Comparison of ENCODE assay signal across 26 cellular contexts in genomic region chr6:113184736-113185135, GRCh38.
A peak's percentile ranks its signal among the peaks of the same experiment; 100 is the strongest.
DNase-seq lines count a peak whose midpoint lies in the region; ATAC-seq, FAIRE-seq and TF ChIP-seq lines count a peak whose summit lies in the region.
"Had no signal": no experiment of that assay in that cellular context is flagged by ENCODE, and none has a peak within 500 bp of the region (broad histone marks: within the 10 kb centered on the region; RNA-seq: fewer than 3 reads in every experiment).

No MANE protein-coding gene starts in this region.

- DNase-seq in GM23248 (peak; percentile 47), SJSA1 (ENCODE audit: low read depth in 1 of 2, low spot score in 2 of 2) (no peak), cardiac septum (ENCODE audit: low spot score) (peak; percentile 79), pancreas (peak in 4 of 6 donors; percentile 41 to 53 (median 48)), SKM-1 (lab: John Stamatoyannopoulos, UW; ENCODE audit: unreplicated experiment) (no peak), GOT3 (lab: John Stamatoyannopoulos, UW) (no peak), T-helper 17 cell (no peak)
- DNase-seq: activated CD4-positive, alpha-beta T cell treated with anti-CD3 and anti-CD28 coated beads, Interleukin-2, amount 50 U/mL, for 48 hours; activated T-cell treated with anti-CD3 and anti-CD28 coated beads, Interleukin-2, amount 50 U/mL, for 4 hours; AML-193; Caco-2; dorsolateral prefrontal cortex; erythroblast; GDM1; KBM-7; NCI-H1048; NCI-H2107; occipital lobe; small intestine had no signal

- peaks cover 39% of the 10 kb centered on the region for H3F3A ChIP-seq in GM23248 (ENCODE audit: insufficient read depth)

- no peaks in the 10 kb centered on the region for H3K27me3 Mint-ChIP-seq in T-helper 17 cell
- H3K27me3 Mint-ChIP-seq: brain had no signal

- H3K4me2 ChIP-seq in GM23248 (ENCODE audit: unreplicated experiment) = peak overlapping the region; percentile 27

- no peaks in the 10 kb centered on the region for H4K20me1 ChIP-seq in GM23248 (ENCODE audit: insufficient read depth)

- H3K4me1 ChIP-seq in GM23248 (ENCODE audit: insufficient read depth) = peaks cover 42% of the 10 kb centered on the region
- peaks cover 38% of the 10 kb centered on the region for H3K4me1 ChIP-seq in SJSA1 (replicated peaks)
- peaks cover 0 to 3% (median 3%) of the 10 kb centered on the region in 3 donors for H3K4me1 ChIP-seq in pancreas

- 26 to 27% methylated on average over 2 of the region's 2 CpGs for WGBS in GM23248 (ENCODE audit: low coverage in 1 of 2, low lambda C conversion rate in 2 of 2, missing lambda C conversion rate in 2 of 2), 2 experiments
- WGBS in pancreas, 2 donors = 49 to 60% methylated on average over 2 of the region's 2 CpGs

- H3K4me3 ChIP-seq in GM23248 = no peak overlapping the region
- H3K4me3 ChIP-seq in SJSA1 = no peak overlapping the region
- H3K4me3 ChIP-seq in pancreas = no peak overlapping the region
- H3K4me3 ChIP-seq: dorsolateral prefrontal cortex, suprapubic skin had no signal

- peak overlapping the region; percentile 92 for H3K27ac ChIP-seq in GM23248
- peak overlapping the region; percentile 95 for H3K27ac ChIP-seq in SJSA1
- no peak overlapping the region for H3K27ac ChIP-seq in pancreas
- H3K27ac ChIP-seq: dorsolateral prefrontal cortex, RWPE1, suprapubic skin, VCaP had no signal

- no peaks in the 10 kb centered on the region for H3K4me1 Mint-ChIP-seq in T-helper 17 cell

- H3K9me2 ChIP-seq in GM23248 (ENCODE audit: insufficient read depth) = no peaks in the 10 kb centered on the region

- H2AFZ ChIP-seq in GM23248 = peak overlapping the region; percentile 44

- TF ChIP-seq CTCF in pancreas (IDR thresholded peaks at IDR 0.05) = no peak

- H3K9ac ChIP-seq in GM23248 = peak overlapping the region; percentile 10

- intact Hi-C loops in cardiac septum (cut with DNase I) = loop anchor here (10.0 kb wide), 1 partner anchor 670 kb away; the partner anchor contains the start of gene MARCKS
- intact Hi-C loops in pancreas (cut with DNase I) = no loop called here

- peak; percentile 64 to 91 (median 78) for ATAC-seq in pancreas
- ATAC-seq in GM19328 (IDR thresholded peaks at IDR 0.05; ENCODE audit: unreplicated experiment) = no peak
- no peak for ATAC-seq in T-helper 17 cell
- ATAC-seq: activated naive CD4-positive, alpha-beta T cell treated with anti-CD3 and anti-CD28 coated beads, Interleukin-2, amount 50 U/mL, for 72 hours; activated T-cell treated with anti-CD3 and anti-CD28 coated beads, Interleukin-2, amount 50 U/mL, for 4 hours had no signal

- H3K27me3 ChIP-seq in GM23248 (replicated peaks; ENCODE audit: insufficient read depth) = no peaks in the 10 kb centered on the region
- H3K27me3 ChIP-seq in SJSA1 (replicated peaks) = no peaks in the 10 kb centered on the region
- H3K27me3 ChIP-seq in pancreas = no peaks in the 10 kb centered on the region
- H3K27me3 ChIP-seq: dorsolateral prefrontal cortex, suprapubic skin had no signal

- FAIRE-seq in pancreas (lab: Jason Lieb, UNC) = no peak
- FAIRE-seq: GM12891, small intestine had no signal

- H3K9me3 ChIP-seq in GM23248 (ENCODE audit: low read depth) = no peaks in the 10 kb centered on the region
- H3K9me3 ChIP-seq in SJSA1 (replicated peaks) = no peaks in the 10 kb centered on the region
- no peaks in the 10 kb centered on the region for H3K9me3 ChIP-seq in pancreas
- H3K9me3 ChIP-seq in T-helper 17 cell (ENCODE audit: control insufficient read depth, low read length, poor library complexity, severe bottlenecking) = no peaks in the 10 kb centered on the region
- H3K9me3 ChIP-seq: Caco-2, suprapubic skin had no signal

- no peak overlapping the region for H3K27ac Mint-ChIP-seq in T-helper 17 cell

- in situ Hi-C loops in GM23248 (cut with MboI) = no loop called here

- no peaks in the 10 kb centered on the region for H3K36me3 Mint-ChIP-seq in T-helper 17 cell (ENCODE audit: low read depth)
- H3K36me3 Mint-ChIP-seq: activated naive CD4-positive, alpha-beta T cell treated with anti-CD3 and anti-CD28 coated beads, Interleukin-2, amount 50 U/mL, for 72 hours; brain had no signal

- H3K36me3 ChIP-seq in GM23248 (ENCODE audit: low read depth) (no peaks in the 10 kb centered on the region), SJSA1 (no peaks in the 10 kb centered on the region), pancreas (no peaks in the 10 kb centered on the region)
- H3K36me3 ChIP-seq: suprapubic skin had no signal

- H3K4me3 Mint-ChIP-seq in T-helper 17 cell = no peak overlapping the region
- H3K4me3 Mint-ChIP-seq: activated T-cell treated with anti-CD3 and anti-CD28 coated beads, Interleukin-2, amount 50 U/mL, for 4 hours; brain had no signal

- no peaks in the 10 kb centered on the region for H3K79me2 ChIP-seq in GM23248 (ENCODE audit: insufficient read depth)

Comparison
In these comparisons a context has a peak if more than half of its experiments do, and no peak if none do; other contexts are left out.
1. DNase-seq: peak in GM23248 (single experiment), cardiac septum (single experiment) and pancreas (4 of 6); none in SJSA1 (0 of 2), SKM-1 (single experiment), GOT3 (single experiment) and T-helper 17 cell (0 of 3).
2. H3K27ac ChIP-seq: peak in GM23248 (single experiment) and SJSA1 (single experiment); none in pancreas (0 of 4).
3. ATAC-seq: peak in pancreas (4 of 4); none in GM19328 (single experiment) and T-helper 17 cell (single experiment).